ENCODE assay signal across 8 cellular contexts in genomic region chr1:231337472-231338269, GRCh38. TPM values are rescaled to one million over a fixed set of nuclear protein-coding genes. Genes with fewer than 3 reads are reported as not detected.
DNase-seq lines count a peak whose midpoint lies in the region; ATAC-seq and TF ChIP-seq lines count a peak whose summit lies in the region.

Gene EXOC8 (minus strand): TSS chr1:231337852. CDS start chr1:231337745, 107 bp downstream.

- peak within 1 kb of the TSS; percentile 83 for H2AFZ ChIP-seq in parathyroid adenoma

- peak; percentile 70 to 84 for TF ChIP-seq POLR2A in tibial nerve (IDR thresholded peaks at IDR 0.05)

- 0% methylated on average over 53 to 59 of the region's 74 CpGs for WGBS in tibial nerve, 2 donors

- H3K27ac Mint-ChIP-seq in activated naive CD8-positive, alpha-beta T cell treated with anti-CD3 and anti-CD28 coated beads, Interleukin-2, amount 50 U/mL, for 24 hours: peak within 1 kb of the TSS; percentile 98

- peak; percentile 92 to 95 for TF ChIP-seq EP300 in tibial nerve (IDR thresholded peaks at IDR 0.05)

- DNase-seq in NCI-H1417 treated with DMSO at 0.1 percent for 48 hours (lab: John Stamatoyannopoulos, UW): peak; percentile 95
- DNase-seq in SW480 (ENCODE audit: low spot score): peak; percentile 93
- peak; percentile 97 for DNase-seq in activated naive CD8-positive, alpha-beta T cell treated with anti-CD3 and anti-CD28 coated beads, Interleukin-2, amount 50 U/mL, for 24 hours
- DNase-seq in cardiac muscle cell (ENCODE audit: low read depth in 1 of 2, low spot score in 1 of 2): peak; percentile 97 to 98
- peak; percentile 90 to 91 for DNase-seq in tibial nerve (ENCODE audit: low spot score in 2 of 2)

- peaks cover 3% of the 10 kb centered on the region for H3K9me3 Mint-ChIP-seq in activated naive CD8-positive, alpha-beta T cell treated with anti-CD3 and anti-CD28 coated beads, Interleukin-2, amount 50 U/mL, for 24 hours

- H3K4me2 ChIP-seq in parathyroid adenoma (ENCODE audit: low read length): peak within 1 kb of the TSS; percentile 97

- no peaks in the 10 kb centered on the region for H3K9me3 ChIP-seq in cardiac muscle cell (ENCODE audit: low read depth)
- no peaks in the 10 kb centered on the region for H3K9me3 ChIP-seq in parathyroid adenoma (ENCODE audit: control insufficient read depth, low read length)
- no peaks in the 10 kb centered on the region for H3K9me3 ChIP-seq in tibial nerve

- H3K36me3 Mint-ChIP-seq in activated naive CD8-positive, alpha-beta T cell treated with anti-CD3 and anti-CD28 coated beads, Interleukin-2, amount 50 U/mL, for 24 hours (ENCODE audit: low read depth): peaks cover 56% of the 10 kb centered on the region

- peak within 1 kb of the TSS; percentile 77 for H3K9ac ChIP-seq in parathyroid adenoma

- H3K4me1 ChIP-seq in cardiac muscle cell (ENCODE audit: low read depth) (peaks cover 43% of the 10 kb centered on the region), parathyroid adenoma (peaks cover 12% of the 10 kb centered on the region), tibial nerve (peaks cover 3 to 65% (median 49%) of the 10 kb centered on the region in 4 donors)

- TF ChIP-seq CTCF in GM12873 (IDR thresholded peaks at IDR 0.05; ENCODE audit: insufficient read depth, low read depth, low read length, missing control alignments): peak; percentile 29
- TF ChIP-seq CTCF in cardiac muscle cell (IDR thresholded peaks at IDR 0.05; ENCODE audit: low read depth, low read length): peak; percentile 4
- TF ChIP-seq CTCF in parathyroid adenoma (IDR thresholded peaks at IDR 0.05): no peak
- TF ChIP-seq CTCF in tibial nerve (IDR thresholded peaks at IDR 0.05): peak in 1 of 5 experiments; percentile 21

- H3K27me3 Mint-ChIP-seq in activated naive CD8-positive, alpha-beta T cell treated with anti-CD3 and anti-CD28 coated beads, Interleukin-2, amount 50 U/mL, for 24 hours: peaks cover 3% of the 10 kb centered on the region

- ATAC-seq in HG02763 (IDR thresholded peaks at IDR 0.05; ENCODE audit: unreplicated experiment): peak; percentile 73
- peak; percentile 82 for ATAC-seq in activated naive CD8-positive, alpha-beta T cell treated with anti-CD3 and anti-CD28 coated beads, Interleukin-2, amount 50 U/mL, for 24 hours

- peak within 1 kb of the TSS; percentile 94 for H3K4me3 Mint-ChIP-seq in activated naive CD8-positive, alpha-beta T cell treated with anti-CD3 and anti-CD28 coated beads, Interleukin-2, amount 50 U/mL, for 24 hours

- H3K27ac ChIP-seq in cardiac muscle cell: peak within 1 kb of the TSS; percentile 93
- peak within 1 kb of the TSS; percentile 86 for H3K27ac ChIP-seq in parathyroid adenoma
- H3K27ac ChIP-seq in tibial nerve: peak within 1 kb of the TSS; percentile 80 to 97 (median 92)

- peaks cover 66% of the 10 kb centered on the region for H3K4me1 Mint-ChIP-seq in activated naive CD8-positive, alpha-beta T cell treated with anti-CD3 and anti-CD28 coated beads, Interleukin-2, amount 50 U/mL, for 24 hours

- peak within 1 kb of the TSS; percentile 62 for H3K4me3 ChIP-seq in cardiac muscle cell
- H3K4me3 ChIP-seq in parathyroid adenoma (ENCODE audit: low read depth, low read length): peak within 1 kb of the TSS; percentile 99
- H3K4me3 ChIP-seq in tibial nerve: peak within 1 kb of the TSS; percentile 70 to 78 (median 73)

- peaks cover 29% of the 10 kb centered on the region for H3K79me2 ChIP-seq in parathyroid adenoma

- no peaks in the 10 kb centered on the region for H3K27me3 ChIP-seq in cardiac muscle cell
- H3K27me3 ChIP-seq in parathyroid adenoma (ENCODE audit: control insufficient read depth, insufficient read depth, low read length): no peaks in the 10 kb centered on the region
- H3K27me3 ChIP-seq in tibial nerve: no peaks in the 10 kb centered on the region

- no peaks in the 10 kb centered on the region for H3K36me3 ChIP-seq in cardiac muscle cell
- H3K36me3 ChIP-seq in parathyroid adenoma (ENCODE audit: control insufficient read depth, insufficient read depth, low read length): no peaks in the 10 kb centered on the region
- H3K36me3 ChIP-seq in tibial nerve: peaks cover 0 to 25% (median 0%) of the 10 kb centered on the region in 3 donors

RNA-seq across cellular contexts. Expression of gene EXOC8, which starts in this region (rescaled TPM):
- total RNA-seq in cardiac muscle cell (10.3 and 12.6 TPM in 2 replicates), tibial nerve (10 to 100 TPM; 12.6 to 15.7 (median 14.5) TPM)
- 3.2 and 4.9 TPM in 2 replicates for polyA plus RNA-seq in cardiac muscle cell

Comparison
In these comparisons a context has a peak if more than half of its experiments do, and no peak if none do; other contexts are left out.
1. Peak in every context shown above with its lines: DNase-seq, ATAC-seq, H3K4me3 ChIP-seq and H3K27ac ChIP-seq.